In the genomic region with DNA sequence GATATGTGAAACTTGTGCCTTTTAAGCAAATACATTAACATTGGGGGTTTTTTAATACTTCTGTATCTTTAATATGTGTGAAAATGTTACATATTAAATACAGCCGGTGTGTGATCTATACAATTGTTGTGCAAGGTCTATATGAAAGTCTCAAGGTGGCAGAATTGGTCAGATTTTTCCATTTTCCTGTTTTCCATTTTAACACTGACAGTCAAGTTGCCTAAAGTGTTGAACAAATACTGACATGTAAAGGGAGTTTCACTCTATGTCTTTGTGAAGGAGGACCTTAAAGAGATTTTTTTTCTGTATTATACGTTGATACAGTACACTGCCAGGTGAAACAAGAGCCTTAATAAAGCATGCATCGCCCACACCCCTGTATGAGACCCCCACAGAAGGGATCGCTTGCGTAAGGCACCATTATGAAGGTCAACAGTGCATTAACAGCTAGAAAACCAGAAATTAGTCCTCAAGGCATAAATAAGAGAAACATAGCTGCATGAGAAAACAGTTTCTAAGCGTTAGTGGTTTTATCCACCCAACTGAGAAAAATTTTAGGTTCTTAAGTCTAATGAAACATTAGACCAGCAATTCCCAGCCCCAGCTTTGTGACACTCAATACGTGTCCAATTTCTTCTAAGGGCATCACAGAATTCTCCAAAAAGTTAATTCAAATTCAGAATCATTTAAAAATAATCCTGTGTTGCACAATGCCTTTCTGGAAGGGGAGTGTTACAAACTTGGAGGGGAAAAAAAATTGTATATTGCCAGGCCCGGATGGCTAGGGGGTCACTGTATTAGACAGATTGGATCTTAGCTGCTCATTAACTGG, we compare ENCODE assay signal across 1 cellular context.
TF ChIP-seq lines count a peak whose summit lies in the region.

No MANE protein-coding gene starts in this region.

TF ChIP-seq in neural cell, 6 proteins besides CTCF, POLR2A, EP300 and RAD21 (continued from another document):
- TF ChIP-seq REST (IDR thresholded peaks at IDR 0.05; ENCODE audit: borderline replicate concordance) = no peak
